ENCODE assay signal across 30 cellular contexts in genomic region chrX:74377282-74377681, GRCh38. TPM values are rescaled to one million over a fixed set of nuclear protein-coding genes. Genes with fewer than 3 reads are reported as not detected.
"Had no signal": no experiment of that assay in that cellular context is flagged by ENCODE, and none has a peak within 500 bp of the region (broad histone marks: within the 10 kb centered on the region; RNA-seq: fewer than 3 reads in every experiment).

No MANE protein-coding gene starts in this region.

- DNase-seq: activated B cell treated with CpG ODN at 0.5 μM for 24 hours; activated CD4-positive, alpha-beta T cell treated with anti-CD3 and anti-CD28 coated beads for 48 hours; activated CD4-positive, alpha-beta T cell treated with anti-CD3 and anti-CD28 coated beads, Interleukin-2, amount 50 U/mL, for 1 hour; activated CD4-positive, alpha-beta T cell treated with anti-CD3 and anti-CD28 coated beads, Interleukin-2, amount 50 U/mL, for 48 hours; activated CD8-positive, alpha-beta memory T cell treated with anti-CD3 and anti-CD28 coated beads for 24 hours; activated CD8-positive, alpha-beta T cell treated with anti-CD3 and anti-CD28 coated beads for 36 hours; activated effector memory CD4-positive, alpha-beta T cell treated with Interleukin-2 at 50 U/mL for 16 hours; activated gamma-delta T cell treated with Interleukin-2 at 50 U/mL for 16 hours; activated naive CD4-positive, alpha-beta T cell treated with anti-CD3 and anti-CD28 coated beads, Interleukin-2, amount 50 U/mL, for 16 hours; activated naive CD4-positive, alpha-beta T cell treated with Interleukin-2 at 50 U/mL for 16 hours; activated T-cell treated with anti-CD3 and anti-CD28 coated beads, Interleukin-2, amount 50 U/mL, for 4 hours; amniotic stem cell; anterior cingulate cortex; caudate nucleus; colonic mucosa; effector CD8-positive, alpha-beta T cell; esophagus squamous epithelium; foreskin melanocyte; head of caudate nucleus; T-helper 1 cell; T-helper 17 cell; T1000; WERI-Rb-1 had no signal

- H3K27ac ChIP-seq: colonic mucosa, epithelial cell of prostate, esophagus squamous epithelium, WERI-Rb-1 had no signal

- ATAC-seq: activated CD4-positive, CD25-positive, alpha-beta regulatory T cell treated with anti-CD3 and anti-CD28 coated beads, Interleukin-2, amount 50 U/mL, for 24 hours; activated CD8-positive, alpha-beta T cell treated with anti-CD3 and anti-CD28 coated beads for 36 hours; activated T-cell treated with anti-CD3 and anti-CD28 coated beads, Interleukin-2, amount 50 U/mL, for 4 hours; activated T-helper 17 cell treated with anti-CD3 and anti-CD28 coated beads, Interleukin-2, amount 50 U/mL, for 72 hours; T-helper 17 cell had no signal

- H3K4me3 ChIP-seq: colonic mucosa, esophagus squamous epithelium had no signal

- H3K36me3 Mint-ChIP-seq: activated naive CD8-positive, alpha-beta T cell had no signal

- H3K27me3 ChIP-seq: colonic mucosa, esophagus squamous epithelium had no signal

- H3K9me3 ChIP-seq: colonic mucosa, esophagus squamous epithelium had no signal

- H3K36me3 ChIP-seq: colonic mucosa, esophagus squamous epithelium, WERI-Rb-1 had no signal

- H3K27me3 Mint-ChIP-seq: activated B cell treated with CpG ODN at 0.5 μM for 24 hours; activated CD8-positive, alpha-beta T cell treated with anti-CD3 and anti-CD28 coated beads for 36 hours; activated naive CD8-positive, alpha-beta T cell; activated T-helper 17 cell treated with anti-CD3 and anti-CD28 coated beads, Interleukin-2, amount 50 U/mL, for 72 hours; T-helper 17 cell had no signal

- H3K9me3 Mint-ChIP-seq: activated B cell treated with CpG ODN at 0.5 μM for 24 hours; activated CD8-positive, alpha-beta T cell treated with anti-CD3 and anti-CD28 coated beads for 36 hours; activated T-cell treated with anti-CD3 and anti-CD28 coated beads, Interleukin-2, amount 50 U/mL, for 4 hours; activated T-helper 17 cell treated with anti-CD3 and anti-CD28 coated beads, Interleukin-2, amount 50 U/mL, for 72 hours; T-helper 2 cell treated with Interferon-gamma antibody and Interleukin-4, amounts not matched to agents 5 μg/mL and 100 μg/mL, for 36 hours had no signal

- H3K4me1 ChIP-seq: colonic mucosa, esophagus squamous epithelium had no signal

- H3K4me1 Mint-ChIP-seq: activated B cell treated with CpG ODN at 0.5 μM for 24 hours; activated T-helper 17 cell treated with anti-CD3 and anti-CD28 coated beads, Interleukin-2, amount 50 U/mL, for 72 hours; T-helper 17 cell had no signal

- H3K4me3 Mint-ChIP-seq: activated B cell treated with CpG ODN at 0.5 μM for 24 hours; activated CD8-positive, alpha-beta T cell treated with anti-CD3 and anti-CD28 coated beads for 36 hours; activated naive CD8-positive, alpha-beta T cell; activated T-cell treated with anti-CD3 and anti-CD28 coated beads, Interleukin-2, amount 50 U/mL, for 4 hours; activated T-helper 17 cell treated with anti-CD3 and anti-CD28 coated beads, Interleukin-2, amount 50 U/mL, for 72 hours; T-helper 17 cell; T-helper 2 cell treated with Interferon-gamma antibody and Interleukin-4, amounts not matched to agents 5 μg/mL and 100 μg/mL, for 36 hours had no signal

- FAIRE-seq: endometrium, endothelial cell of umbilical vein had no signal

- H3K27ac Mint-ChIP-seq: activated B cell treated with CpG ODN at 0.5 μM for 24 hours; activated CD8-positive, alpha-beta T cell treated with anti-CD3 and anti-CD28 coated beads for 36 hours; activated naive CD8-positive, alpha-beta T cell; activated T-helper 17 cell treated with anti-CD3 and anti-CD28 coated beads, Interleukin-2, amount 50 U/mL, for 72 hours; T-helper 17 cell; T-helper 2 cell treated with Interferon-gamma antibody and Interleukin-4, amounts not matched to agents 5 μg/mL and 100 μg/mL, for 36 hours had no signal

RNA-seq across cellular contexts. Expression of gene SLC16A2, which starts 44.0 kb away (rescaled TPM):
- total RNA-seq: activated B cell treated with CpG ODN at 0.5 μM for 24 hours had no signal
